Comparison of ENCODE assay signal across 8 cellular contexts in genomic region chr9:95317119-95317892, GRCh38. TPM values are rescaled to one million over a fixed set of nuclear protein-coding genes. Genes with fewer than 3 reads are reported as not detected.
DNase-seq lines count a peak whose midpoint lies in the region; ATAC-seq, FAIRE-seq and TF ChIP-seq lines count a peak whose summit lies in the region.

TSS of gene FANCC (minus strand) at chr9:95317709. CDS start at chr9:95249291, 68,418 bp downstream.

- ATAC-seq in HG02852 (IDR thresholded peaks at IDR 0.05; ENCODE audit: unreplicated experiment) (peak; percentile 77), right cardiac atrium (peak; percentile 97 to 98)

- under 1% methylated on average over 89 of the region's 89 CpGs for WGBS in right cardiac atrium

- H3K27ac ChIP-seq in angular gyrus (ENCODE audit: low read depth, low read length), result peak within 1 kb of the TSS; percentile 95
- H3K27ac ChIP-seq in right cardiac atrium (ENCODE audit: low read length), result peak within 1 kb of the TSS; percentile 83

- intact Hi-C loops in right cardiac atrium (cut with DNase I), result loop anchor here in 1 of 4 donors (5.0 kb wide), 1 partner anchor 195 kb away; no protein-coding TSS in a partner anchor

- H3K27me3 ChIP-seq in right cardiac atrium (ENCODE audit: control insufficient read depth, insufficient read depth), result no peaks in the 10 kb centered on the region

- H3K4me3 ChIP-seq in right cardiac atrium (ENCODE audit: low read length), result peak within 1 kb of the TSS; percentile 80

- peak; percentile 75 for DNase-seq in NCI-H146 treated with DMSO at 0.1 percent for 48 hours (lab: John Stamatoyannopoulos, UW; ENCODE audit: unreplicated experiment)
- peak; percentile 66 to 91 (median 78) for DNase-seq in T-helper 2 cell
- DNase-seq in right cardiac atrium, result peak; percentile 96 to 99 (median 98)
- DNase-seq in pulmonary artery endothelial cell (ENCODE audit: low read depth, low spot score), result peak; percentile 59
- peak; percentile 95 for DNase-seq in urothelium cell line (ENCODE audit: low spot score)

- H3K9me3 ChIP-seq in right cardiac atrium (ENCODE audit: control insufficient read depth, low read length), result no peaks in the 10 kb centered on the region

- no peaks in the 10 kb centered on the region for H3K4me1 ChIP-seq in right cardiac atrium (ENCODE audit: control insufficient read depth, insufficient read depth, low read length)

- TF ChIP-seq POLR2A in GM15510 (IDR thresholded peaks at IDR 0.05; ENCODE audit: borderline replicate concordance, extremely low read depth, insufficient read length), result peak; percentile 65

- FAIRE-seq in urothelium cell line (lab: Jason Lieb, UNC), result peak; percentile 55

RNA-seq across cellular contexts. Expression of gene FANCC, which starts in this region (rescaled TPM):
- total RNA-seq in right cardiac atrium, result 1 to 10 TPM; 3.3 to 6.6 (median 4.5) TPM
- polyA plus RNA-seq in right cardiac atrium, result 3.2 TPM
- 5.1 and 6.7 TPM in 2 replicates for total RNA-seq in pulmonary artery endothelial cell

Comparison
In these comparisons a context has a peak if more than half of its experiments do, and no peak if none do; other contexts are left out.
1. Peak in every context shown above with its lines: DNase-seq, ATAC-seq, H3K4me3 ChIP-seq and H3K27ac ChIP-seq.